Comparison of ENCODE assay signal across 8 cellular contexts in the genomic region with DNA sequence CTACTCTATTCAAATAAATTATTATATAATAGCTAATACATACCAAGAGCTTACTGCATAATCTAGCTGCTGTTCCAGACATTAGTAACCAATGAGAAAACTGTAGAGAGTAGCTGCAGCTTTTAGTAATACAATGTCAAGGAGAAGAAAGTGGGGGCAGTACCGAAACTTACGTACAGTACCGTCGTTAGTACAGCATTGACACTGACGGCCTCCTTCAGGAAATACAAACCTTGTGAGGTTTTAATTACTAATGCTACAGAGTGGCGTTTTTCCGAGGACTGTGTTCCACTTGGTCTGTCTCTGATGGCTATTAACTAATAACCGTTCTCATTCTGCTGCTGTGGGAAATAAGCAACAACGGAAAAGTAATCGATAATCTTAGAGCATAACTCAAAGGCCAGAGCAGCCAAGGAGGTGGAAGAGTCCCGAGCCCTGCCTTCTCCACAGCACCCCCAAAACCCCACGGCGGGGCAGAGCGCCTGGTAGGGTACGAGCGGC. TPM values are rescaled to one million over a fixed set of nuclear protein-coding genes. Genes with fewer than 3 reads are reported as not detected.
A peak's percentile ranks its signal among the peaks of the same experiment; 100 is the strongest.
DNase-seq lines count a peak whose midpoint lies in the region; ATAC-seq, FAIRE-seq and TF ChIP-seq lines count a peak whose summit lies in the region.

No MANE protein-coding gene starts in this region.

- DNase-seq in cardiac muscle cell (ENCODE audit: low read depth in 1 of 2, low spot score in 1 of 2) = peak in 1 of 2 donors; percentile 46
- DNase-seq in Right ventricle myocardium inferior (ENCODE audit: missing footprints) = no peak
- no peak for DNase-seq in H54 (ENCODE audit: insufficient read length, low spot score)
- peak; percentile 6 for DNase-seq in LoVo (ENCODE audit: low spot score)
- DNase-seq in fibroblast of mammary gland (ENCODE audit: low read depth) = peak; percentile 41
- no peak for DNase-seq in foreskin melanocyte

- H3K4me3 ChIP-seq in cardiac muscle cell (peak overlapping the region; percentile 40), fibroblast of mammary gland (ENCODE audit: control insufficient read depth, low read depth, low read length) (peak overlapping the region; percentile 55), neuron (ENCODE audit: low read length) (peak overlapping the region; percentile 48)

- FAIRE-seq in H54 (lab: Jason Lieb, UNC) = peak; percentile 30

- no peak overlapping the region for H3K27ac ChIP-seq in cardiac muscle cell
- peak overlapping the region; percentile 97 for H3K27ac ChIP-seq in VCaP

- peak overlapping the region; percentile 76 for H2AFZ ChIP-seq in neuron (ENCODE audit: low read depth, low read length)

- intact Hi-C loops in Right ventricle myocardium inferior (cut with DNase I) = loop anchor here (5.0 kb wide), 1 partner anchor 63 kb away; a partner anchor contains a TSS

- H3K9me3 ChIP-seq in cardiac muscle cell (ENCODE audit: low read depth) = no peaks in the 10 kb centered on the region
- no peaks in the 10 kb centered on the region for H3K9me3 ChIP-seq in neuron (ENCODE audit: low read length)

- H3K27me3 ChIP-seq in cardiac muscle cell = peaks cover 29% of the 10 kb centered on the region
- no peaks in the 10 kb centered on the region for H3K27me3 ChIP-seq in neuron (ENCODE audit: insufficient read depth, low read length)

- ATAC-seq in Right ventricle myocardium inferior = no peak

- H3K36me3 ChIP-seq in cardiac muscle cell (no peaks in the 10 kb centered on the region), neuron (ENCODE audit: insufficient read depth, low read length) (peaks cover 5% of the 10 kb centered on the region)

- H3K4me1 ChIP-seq in cardiac muscle cell (ENCODE audit: low read depth) (peaks cover 9% of the 10 kb centered on the region), neuron (ENCODE audit: insufficient read depth, low read length) (peaks cover 3% of the 10 kb centered on the region)

- TF ChIP-seq CTCF in cardiac muscle cell (IDR thresholded peaks at IDR 0.05; ENCODE audit: low read depth, low read length) = no peak
- no peak for TF ChIP-seq CTCF in VCaP (conservative IDR thresholded peaks at IDR 0.05)
- TF ChIP-seq CTCF in fibroblast of mammary gland (conservative IDR thresholded peaks at IDR 0.05; ENCODE audit: control insufficient read depth, insufficient read depth, low read depth, low read length) = no peak

- no peak for TF ChIP-seq POLR2A in H54 (IDR thresholded peaks at IDR 0.05; ENCODE audit: low read depth, low read length)

RNA-seq across cellular contexts. Expression of a gene that starts 0.3 kb away (rescaled TPM):
- 8.9 and 11.4 TPM in 2 replicates for total RNA-seq in cardiac muscle cell
- 10.6 and 12.2 TPM in 2 replicates for polyA plus RNA-seq in cardiac muscle cell
- 13.3 TPM for total RNA-seq in Right ventricle myocardium inferior

RNA-seq across cellular contexts. Expression of a gene that starts 27.6 kb away (rescaled TPM):
- 4.1 and 5.1 TPM in 2 replicates for total RNA-seq in cardiac muscle cell
- polyA plus RNA-seq in cardiac muscle cell = 7.0 and 9.9 TPM in 2 replicates
- 0.24 TPM for total RNA-seq in Right ventricle myocardium inferior

Comparison
In these comparisons a context has a peak if more than half of its experiments do, and no peak if none do; other contexts are left out.
1. DNase-seq: peak in LoVo (single experiment) and fibroblast of mammary gland (single experiment); none in Right ventricle myocardium inferior (single experiment), H54 (single experiment) and foreskin melanocyte (single experiment).
2. Peak in every context shown above with its lines, with median percentiles within 50 percentile points of each other: H3K4me3 ChIP-seq.